In genomic region chr22:30210235-30210831, GRCh38 we compare ENCODE assay signal across 1 cellular context.
TF ChIP-seq lines count a peak whose summit lies in the region.

No MANE protein-coding gene starts in this region.

TF ChIP-seq in A549, 52 proteins besides CTCF, POLR2A, EP300 and RAD21 (continued from another document):
- TF ChIP-seq HMGXB4 (CRISPR knock-in tag; IDR thresholded peaks at IDR 0.05; ENCODE audit: borderline replicate concordance) = no peak
- TF ChIP-seq MAZ (IDR thresholded peaks at IDR 0.05; ENCODE audit: borderline replicate concordance, low read depth, low read length) = no peak
- TF ChIP-seq HOXB13 (CRISPR knock-in tag; IDR thresholded peaks at IDR 0.05; ENCODE audit: low read depth) = peak; percentile 94
- TF ChIP-seq BCL3 (IDR thresholded peaks at IDR 0.05) = no peak
- no peak; the same call in 2 of the 3 replicates for TF ChIP-seq SMC3 (IDR thresholded peaks at IDR 0.05)
- peak; percentile 73 for TF ChIP-seq MAX (IDR thresholded peaks at IDR 0.05)
- TF ChIP-seq RNF2 (IDR thresholded peaks at IDR 0.05; ENCODE audit: borderline replicate concordance, low read depth) = no peak
- 0 out of 4 replicates have a peak, but pooled peaks of 1 of the 2 experiments have one; percentile 11 for TF ChIP-seq CEBPB (IDR thresholded peaks at IDR 0.05)
- no peak for TF ChIP-seq TFCP2L1 (CRISPR knock-in tag; IDR thresholded peaks at IDR 0.05)
- TF ChIP-seq CHD2 (IDR thresholded peaks at IDR 0.05; ENCODE audit: low read length, partially characterized antibody) = no peak
- TF ChIP-seq GATA3 (IDR thresholded peaks at IDR 0.05; ENCODE audit: borderline replicate concordance) = peak; percentile 56; the same call in 1 of the 2 replicates
- peak; percentile 60; the same call in 1 of the 2 replicates for TF ChIP-seq ATOH8 (CRISPR knock-in tag; IDR thresholded peaks at IDR 0.05; ENCODE audit: low read depth)
- no peak for TF ChIP-seq CBX2 (IDR thresholded peaks at IDR 0.05; ENCODE audit: borderline replicate concordance, low read depth)
- no peak for TF ChIP-seq FOSB (CRISPR knock-in tag; IDR thresholded peaks at IDR 0.05)
- TF ChIP-seq ESRRA (IDR thresholded peaks at IDR 0.05; ENCODE audit: borderline replicate concordance, low read length) = no peak
- peak; percentile 49 for TF ChIP-seq FOXS1 (CRISPR knock-in tag; IDR thresholded peaks at IDR 0.05)
- TF ChIP-seq KDM5A (IDR thresholded peaks at IDR 0.05) = no peak
- TF ChIP-seq RFX5 (IDR thresholded peaks at IDR 0.05) = no peak
- no peak for TF ChIP-seq PHF8 (IDR thresholded peaks at IDR 0.05; ENCODE audit: borderline replicate concordance, low read depth)
- no peak for TF ChIP-seq CHD4 (IDR thresholded peaks at IDR 0.05; ENCODE audit: borderline replicate concordance)
- no peak for TF ChIP-seq POLR2AphosphoS2 (conservative IDR thresholded peaks at IDR 0.05; ENCODE audit: low read length)
- TF ChIP-seq USF2 (IDR thresholded peaks at IDR 0.05) = no peak
- TF ChIP-seq TP53 (CRISPR knock-in tag; IDR thresholded peaks at IDR 0.05) = peak; percentile 79; the same call in 1 of the 2 replicates
- TF ChIP-seq HOXB5 (CRISPR knock-in tag; IDR thresholded peaks at IDR 0.05) = peak; percentile 83; the same call in 1 of the 2 replicates
- no peak for TF ChIP-seq NPAS2 (CRISPR knock-in tag; IDR thresholded peaks at IDR 0.05; ENCODE audit: borderline replicate concordance)
- TF ChIP-seq HES2 (IDR thresholded peaks at IDR 0.05) = no peak
- TF ChIP-seq JUNB (IDR thresholded peaks at IDR 0.05) = peak; percentile 69; the same call in 1 of the 2 replicates
- no peak for TF ChIP-seq ZC3H11A (IDR thresholded peaks at IDR 0.05)
- no peak for TF ChIP-seq BHLHE40 (IDR thresholded peaks at IDR 0.05; ENCODE audit: low read depth, low read length)
- TF ChIP-seq SREBF2 (IDR thresholded peaks at IDR 0.05) = no peak
- TF ChIP-seq REST (IDR thresholded peaks at IDR 0.05) = no peak
- no peak for TF ChIP-seq ZFP36 (IDR thresholded peaks at IDR 0.05; ENCODE audit: borderline replicate concordance, partially characterized antibody)
- peak; percentile 64; the same call in 1 of the 2 replicates for TF ChIP-seq HEYL (CRISPR knock-in tag; IDR thresholded peaks at IDR 0.05)
- peak; percentile 58; the same call in 1 of the 2 replicates for TF ChIP-seq ZSCAN20 (CRISPR knock-in tag; IDR thresholded peaks at IDR 0.05)
- no peak for TF ChIP-seq PBX3 (IDR thresholded peaks at IDR 0.05)
- no peak for TF ChIP-seq KDM1A (IDR thresholded peaks at IDR 0.05; ENCODE audit: low read depth)
- TF ChIP-seq EHF (CRISPR knock-in tag; IDR thresholded peaks at IDR 0.05) = peak; percentile 85
- TF ChIP-seq ZNF302 (CRISPR knock-in tag; IDR thresholded peaks at IDR 0.05) = peak; percentile 81; the same call in 1 of the 2 replicates
- no peak for TF ChIP-seq CBX8 (IDR thresholded peaks at IDR 0.05)
- peak; percentile 51; the same call in 1 of the 2 replicates for TF ChIP-seq E2F6 (IDR thresholded peaks at IDR 0.05; ENCODE audit: borderline replicate concordance, low read depth)
